In genomic region chr14:67566908-67567307, GRCh38 we compare ENCODE assay signal across 13 cellular contexts. TPM values are rescaled to one million over a fixed set of nuclear protein-coding genes. Genes with fewer than 3 reads are reported as not detected.
A peak's percentile ranks its signal among the peaks of the same experiment; 100 is the strongest.
DNase-seq lines count a peak whose midpoint lies in the region; ATAC-seq lines count a peak whose summit lies in the region.
"Had no signal": no experiment of that assay in that cellular context is flagged by ENCODE, and none has a peak within 500 bp of the region (broad histone marks: within the 10 kb centered on the region; RNA-seq: fewer than 3 reads in every experiment).

No MANE protein-coding gene starts in this region.

- no peak for ATAC-seq in HG02884 (IDR thresholded peaks at IDR 0.05; ENCODE audit: unreplicated experiment)

- no peaks in the 10 kb centered on the region for H3K36me3 ChIP-seq in SJCRH30

- peak overlapping the region; percentile 28 for H3K4me3 ChIP-seq in SJCRH30

- H3K9me3 ChIP-seq in SJCRH30 (replicated peaks): no peaks in the 10 kb centered on the region

- DNase-seq in D341Med (ENCODE audit: low spot score) (peak; percentile 60), SJCRH30 (peak; percentile 48 to 70), fibroblast of the conjunctiva (ENCODE audit: low read depth) (peak; percentile 13), retina (peak; percentile 4), NCI-H1930 (lab: John Stamatoyannopoulos, UW) (no peak), T-helper 2 cell (no peak), DMS53 (lab: John Stamatoyannopoulos, UW) (no peak)
- DNase-seq: activated naive CD4-positive, alpha-beta T cell treated with Interleukin-2 at 50 U/mL for 16 hours; cerebellar nuclear complex; NCI-H1105 treated with DMSO at 0.1 percent for 48 hours; NCI-H510A treated with DMSO at 0.1 percent for 48 hours; Right ventricle myocardium superior had no signal

- peaks cover 19% of the 10 kb centered on the region for H3K4me1 ChIP-seq in SJCRH30

- H3K27me3 ChIP-seq in SJCRH30: no peaks in the 10 kb centered on the region

- H3K27ac ChIP-seq in SJCRH30: no peak overlapping the region

RNA-seq across cellular contexts. Expression of gene PIGH, which starts 33.2 kb away (rescaled TPM):
- total RNA-seq in SJCRH30 (2014; rRNA removed; shearing (Covaris generic)): 17.4 and 18.4 TPM in 2 replicates

RNA-seq across cellular contexts. Expression of gene PLEKHH1, which starts 33.8 kb away (rescaled TPM):
- total RNA-seq in SJCRH30 (2014; rRNA removed; shearing (Covaris generic)): 0.30 and 0.75 TPM in 2 replicates

RNA-seq across cellular contexts. Expression of gene ARG2, which starts 52.8 kb away (rescaled TPM):
- total RNA-seq in SJCRH30 (2014; rRNA removed; shearing (Covaris generic)): 8.6 and 9.7 TPM in 2 replicates

Comparison
In these comparisons a context has a peak if more than half of its experiments do, and no peak if none do; other contexts are left out.
1. DNase-seq: peak in D341Med (single experiment), SJCRH30 (2 of 2), fibroblast of the conjunctiva (single experiment) and retina (single experiment); none in NCI-H1930 (0 of 2), T-helper 2 cell (0 of 5) and DMS53 (single experiment).